ENCODE assay signal across 12 cellular contexts in the genomic region with DNA sequence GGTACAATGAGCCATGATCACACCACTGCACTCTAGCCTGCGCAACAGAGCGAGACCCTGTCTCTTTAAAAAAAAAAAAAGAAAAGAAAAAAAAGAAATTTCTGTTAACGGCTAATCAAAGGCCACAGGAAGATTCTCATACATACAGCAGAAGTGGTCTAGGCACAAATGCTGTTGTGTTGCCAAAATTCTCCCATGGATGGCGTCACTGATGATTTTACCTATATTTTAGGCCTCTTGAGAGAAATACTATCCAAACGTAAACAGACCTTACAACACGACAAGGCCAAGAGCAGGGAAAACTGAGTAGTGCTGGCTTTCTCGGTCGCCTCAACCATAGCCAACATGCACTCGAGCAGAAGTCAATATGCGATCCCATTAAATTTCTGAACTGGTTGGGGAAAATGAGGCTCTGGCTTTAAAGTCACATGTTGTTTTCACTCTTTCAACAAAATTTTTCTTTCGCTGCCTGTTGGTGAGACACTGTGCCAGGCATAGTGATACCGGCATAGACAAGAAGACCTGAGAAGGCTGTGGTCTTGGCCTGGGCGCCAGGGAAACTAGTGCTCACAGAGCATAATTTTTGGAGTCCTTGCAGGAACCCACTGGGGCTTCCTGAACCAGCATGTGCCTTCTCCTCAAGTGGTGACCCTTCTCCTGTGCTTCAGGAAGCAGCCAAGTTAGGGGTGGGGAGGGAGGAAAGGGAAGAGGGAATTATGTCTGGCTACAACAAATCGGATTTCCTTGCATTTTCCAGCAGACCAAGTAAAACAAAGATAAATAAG. TPM values are rescaled to one million over a fixed set of nuclear protein-coding genes. Genes with fewer than 3 reads are reported as not detected.
A peak's percentile ranks its signal among the peaks of the same experiment; 100 is the strongest.
DNase-seq lines count a peak whose midpoint lies in the region; ATAC-seq, FAIRE-seq and TF ChIP-seq lines count a peak whose summit lies in the region.
"Had no signal": no experiment of that assay in that cellular context is flagged by ENCODE, and none has a peak within 500 bp of the region (broad histone marks: within the 10 kb centered on the region; RNA-seq: fewer than 3 reads in every experiment).

No MANE protein-coding gene starts in this region.

- H3K4me1 ChIP-seq in astrocyte (ENCODE audit: insufficient read depth, low read length) = peaks cover 6% of the 10 kb centered on the region
- peaks cover 10% of the 10 kb centered on the region for H3K4me1 ChIP-seq in osteoblast (ENCODE audit: insufficient read depth, low read length)
- no peaks in the 10 kb centered on the region for H3K4me1 ChIP-seq in hepatocyte (ENCODE audit: insufficient read depth)

- peak; percentile 34 for DNase-seq in activated CD4-positive, alpha-beta T cell treated with anti-CD3 and anti-CD28 coated beads for 36 hours
- DNase-seq in activated CD4-positive, alpha-beta T cell treated with anti-CD3 and anti-CD28 coated beads, Interleukin-2, amount 50 U/mL, for 1 hour = no peak
- DNase-seq in Kasumi-1 (lab: John Stamatoyannopoulos, UW) (peak; percentile 17 to 27), astrocyte (ENCODE audit: low read depth) (no peak), osteoblast (ENCODE audit: insufficient read length, low spot score, missing footprints) (no peak), hepatocyte (ENCODE audit: low spot score) (no peak)
- DNase-seq: activated CD8-positive, alpha-beta memory T cell treated with anti-CD3 and anti-CD28 coated beads for 24 hours; NCI-H2107; SHP77 treated with DMSO at 0.1 percent for 48 hours had no signal

- H3K4me2 ChIP-seq in astrocyte (ENCODE audit: low read length) (peak overlapping the region; percentile 36), osteoblast (ENCODE audit: insufficient read depth, low read length) (peak overlapping the region; percentile 51), hepatocyte (no peak overlapping the region)

- no peak overlapping the region for H3K9ac ChIP-seq in astrocyte (ENCODE audit: low read length)

- no peaks in the 10 kb centered on the region for H3K27me3 Mint-ChIP-seq in activated CD4-positive, alpha-beta T cell treated with anti-CD3 and anti-CD28 coated beads for 36 hours
- H3K27me3 Mint-ChIP-seq in astrocyte (ENCODE audit: low read depth, unreplicated experiment) = no peaks in the 10 kb centered on the region

- no peak overlapping the region for H3K4me3 ChIP-seq in astrocyte (ENCODE audit: insufficient read depth, low read depth, low read length)
- H3K4me3 ChIP-seq in osteoblast (ENCODE audit: insufficient read depth, low read length) = no peak overlapping the region
- no peak overlapping the region for H3K4me3 ChIP-seq in hepatocyte

- H3K36me3 ChIP-seq in astrocyte (ENCODE audit: insufficient read depth, low read length) = no peaks in the 10 kb centered on the region
- no peaks in the 10 kb centered on the region for H3K36me3 ChIP-seq in osteoblast (ENCODE audit: insufficient read depth, low read length)
- no peaks in the 10 kb centered on the region for H3K36me3 ChIP-seq in hepatocyte (replicated peaks; ENCODE audit: insufficient read depth, low read depth)

- H3K9me3 ChIP-seq in astrocyte (ENCODE audit: insufficient read depth, low read depth, low read length) (no peaks in the 10 kb centered on the region), osteoblast (ENCODE audit: low read depth, low read length) (no peaks in the 10 kb centered on the region), hepatocyte (ENCODE audit: low read depth) (no peaks in the 10 kb centered on the region)

- no peaks in the 10 kb centered on the region for H4K20me1 ChIP-seq in astrocyte (ENCODE audit: insufficient read depth, low read length)
- no peaks in the 10 kb centered on the region for H4K20me1 ChIP-seq in osteoblast (ENCODE audit: insufficient read depth, low read length)
- H4K20me1 ChIP-seq in hepatocyte (ENCODE audit: insufficient read depth, poor library complexity, severe bottlenecking) = no peaks in the 10 kb centered on the region

- FAIRE-seq in astrocyte (lab: Jason Lieb, UNC) = no peak
- FAIRE-seq: A204.1 had no signal

- TF ChIP-seq CTCF in astrocyte (IDR thresholded peaks at IDR 0.05; ENCODE audit: insufficient read depth, low read depth, low read length) (no peak), osteoblast (IDR thresholded peaks at IDR 0.05; ENCODE audit: extremely low read depth, low read depth, low read length) (no peak), hepatocyte (IDR thresholded peaks at IDR 0.05; ENCODE audit: poor library complexity) (no peak)

- no peaks in the 10 kb centered on the region for H3K9me3 Mint-ChIP-seq in activated CD4-positive, alpha-beta T cell treated with anti-CD3 and anti-CD28 coated beads for 36 hours (ENCODE audit: low read depth)
- no peaks in the 10 kb centered on the region for H3K9me3 Mint-ChIP-seq in astrocyte (ENCODE audit: unreplicated experiment)

- no peaks in the 10 kb centered on the region for H3K79me2 ChIP-seq in astrocyte (ENCODE audit: insufficient read depth, low read length)
- peaks cover 7% of the 10 kb centered on the region for H3K79me2 ChIP-seq in osteoblast (ENCODE audit: insufficient read depth, low read length)
- H3K79me2 ChIP-seq in hepatocyte = no peaks in the 10 kb centered on the region

- peak overlapping the region; percentile 72 for H3K27ac Mint-ChIP-seq in activated CD4-positive, alpha-beta T cell treated with anti-CD3 and anti-CD28 coated beads for 36 hours
- H3K27ac Mint-ChIP-seq in astrocyte (ENCODE audit: unreplicated experiment) = no peak overlapping the region

- intact Hi-C loops in activated CD4-positive, alpha-beta T cell treated with anti-CD3 and anti-CD28 coated beads for 36 hours (cut with DNase I, micrococcal nuclease) = no loop called here

- H3K4me1 Mint-ChIP-seq in activated CD4-positive, alpha-beta T cell treated with anti-CD3 and anti-CD28 coated beads for 36 hours = peaks cover 74% of the 10 kb centered on the region
- peaks cover 13% of the 10 kb centered on the region for H3K4me1 Mint-ChIP-seq in astrocyte (ENCODE audit: low read depth, unreplicated experiment)

- WGBS in hepatocyte (ENCODE audit: low lambda C conversion rate, missing lambda C conversion rate) = 86% methylated on average over 14 of the region's 14 CpGs

- peak; percentile 49 for ATAC-seq in activated CD4-positive, alpha-beta T cell treated with anti-CD3 and anti-CD28 coated beads for 36 hours
- ATAC-seq in GM19035 (IDR thresholded peaks at IDR 0.05; ENCODE audit: unreplicated experiment) (no peak), GM21390 (IDR thresholded peaks at IDR 0.05; ENCODE audit: unreplicated experiment) (no peak)

- no peaks in the 10 kb centered on the region for H3K9me2 ChIP-seq in hepatocyte (replicated peaks; ENCODE audit: insufficient read depth)

- H3K27me3 ChIP-seq in astrocyte (ENCODE audit: insufficient read depth, low read length) (no peaks in the 10 kb centered on the region), osteoblast (ENCODE audit: insufficient read depth, low read length) (no peaks in the 10 kb centered on the region), hepatocyte (no peaks in the 10 kb centered on the region)

- H2AFZ ChIP-seq in astrocyte (ENCODE audit: low read depth, low read length) (no peak overlapping the region), osteoblast (ENCODE audit: low read length) (no peak overlapping the region), hepatocyte (no peak overlapping the region)

- POLR2A ChIA-PET in activated CD4-positive, alpha-beta T cell treated with anti-CD3 and anti-CD28 coated beads for 36 hours (lab: Charles Lee) = interaction anchor here (1.4 kb wide), 1 partner anchor 8 kb away, joined by 6 read pairs; no protein-coding TSS in a partner anchor

- peaks cover 2% of the 10 kb centered on the region for H3K36me3 Mint-ChIP-seq in activated CD4-positive, alpha-beta T cell treated with anti-CD3 and anti-CD28 coated beads for 36 hours (ENCODE audit: low read depth)
- no peaks in the 10 kb centered on the region for H3K36me3 Mint-ChIP-seq in astrocyte (ENCODE audit: low read depth, unreplicated experiment)

- H3K27ac ChIP-seq in astrocyte (ENCODE audit: low read depth, low read length) (no peak overlapping the region), osteoblast (ENCODE audit: low read depth, low read length) (peak overlapping the region; percentile 12), hepatocyte (no peak overlapping the region)

- H3K4me3 Mint-ChIP-seq in activated CD4-positive, alpha-beta T cell treated with anti-CD3 and anti-CD28 coated beads for 36 hours = no peak overlapping the region
- H3K4me3 Mint-ChIP-seq in astrocyte (ENCODE audit: unreplicated experiment) = no peak overlapping the region

- CTCF ChIA-PET in activated CD4-positive, alpha-beta T cell treated with anti-CD3 and anti-CD28 coated beads for 36 hours (lab: Charles Lee) = no interaction called here

RNA-seq across cellular contexts. Expression of a gene that starts 20.6 kb away (rescaled TPM):
- 10 to 100 TPM; 68.8 to 85.1 TPM for total RNA-seq in activated CD4-positive, alpha-beta T cell treated with anti-CD3 and anti-CD28 coated beads for 36 hours
- 58.2 and 60.6 TPM in 2 replicates for total RNA-seq in astrocyte
- total RNA-seq in osteoblast = 32.6 and 35.1 TPM in 2 replicates
- total RNA-seq in hepatocyte = 15.2 and 16.9 TPM in 2 replicates
- polyA plus RNA-seq in hepatocyte = 14.2 and 18.1 TPM in 2 replicates

Comparison
In these comparisons a context has a peak if more than half of its experiments do, and no peak if none do; other contexts are left out.
1. DNase-seq: peak in activated CD4-positive, alpha-beta T cell treated with anti-CD3 and anti-CD28 coated beads for 36 hours (single experiment) and Kasumi-1 (2 of 2); none in activated CD4-positive, alpha-beta T cell treated with anti-CD3 and anti-CD28 coated beads, Interleukin-2, amount 50 U/mL, for 1 hour (single experiment), astrocyte (single experiment), osteoblast (single experiment) and hepatocyte (single experiment).